In genomic region chr6:36032245-36032644, GRCh38 we compare ENCODE assay signal across 17 cellular contexts. TPM values are rescaled to one million over a fixed set of nuclear protein-coding genes. Genes with fewer than 3 reads are reported as not detected.
A peak's percentile ranks its signal among the peaks of the same experiment; 100 is the strongest.
DNase-seq lines count a peak whose midpoint lies in the region; ATAC-seq and TF ChIP-seq lines count a peak whose summit lies in the region.
"Had no signal": no experiment of that assay in that cellular context is flagged by ENCODE, and none has a peak within 500 bp of the region (broad histone marks: within the 10 kb centered on the region; RNA-seq: fewer than 3 reads in every experiment).

No MANE protein-coding gene starts in this region.

- H4K20me1 ChIP-seq in GM23338 (replicated peaks; ENCODE audit: insufficient read depth): peaks cover 10% of the 10 kb centered on the region

- no peak overlapping the region for H3K4me2 ChIP-seq in GM23338

- no peaks in the 10 kb centered on the region for H3F3A ChIP-seq in GM23338 (replicated peaks; ENCODE audit: low read depth)

- WGBS in esophagus squamous epithelium, 2 donors: 69 to 81% methylated on average over 1 of the region's 1 CpG

- H3K36me3 Mint-ChIP-seq in GM23338 (ENCODE audit: low read depth): peaks cover 4% of the 10 kb centered on the region; the same call in 1 of the 3 replicates

- DNase-seq in AML-193 (lab: John Stamatoyannopoulos, UW): peak; percentile 93
- no peak for DNase-seq in GM23338 (ENCODE audit: low spot score)
- DNase-seq in SIG-M5 treated with dmso at 0.1 percent for 504 hours (lab: John Stamatoyannopoulos, UW; ENCODE audit: unreplicated experiment): peak; percentile 79
- DNase-seq in medulla oblongata (ENCODE audit: extremely low spot score): peak; percentile 38
- no peak for DNase-seq in activated gamma-delta T cell (lab: John Stamatoyannopoulos, UW)
- no peak for DNase-seq in esophagus squamous epithelium (lab: John Stamatoyannopoulos, UW)
- DNase-seq: activated CD4-positive, alpha-beta memory T cell treated with anti-CD3 and anti-CD28 coated beads for 36 hours; effector CD8-positive, alpha-beta T cell; NCI-H1417 treated with DMSO at 0.1 percent for 48 hours; NCI-H446 treated with DMSO at 0.1 percent for 48 hours; nucleus accumbens; testis had no signal

- peaks cover 90% of the 10 kb centered on the region for H3K79me2 ChIP-seq in GM23338 (replicated peaks; ENCODE audit: insufficient read depth)

- no peaks in the 10 kb centered on the region for H3K9me2 ChIP-seq in GM23338 (ENCODE audit: insufficient read depth)

- no peak overlapping the region for H2AFZ ChIP-seq in GM23338

- no peaks in the 10 kb centered on the region for H3K9me3 ChIP-seq in esophagus squamous epithelium
- H3K9me3 ChIP-seq: testis had no signal

- no peak for TF ChIP-seq POLR2A in esophagus squamous epithelium (IDR thresholded peaks at IDR 0.05)

- H3K36me3 ChIP-seq in GM23338 (ENCODE audit: insufficient read depth) (no peaks in the 10 kb centered on the region), esophagus squamous epithelium (peaks cover 0 to 7% (median 0%) of the 10 kb centered on the region in 3 donors)

- H3K4me1 Mint-ChIP-seq in GM23338: peaks cover 24% of the 10 kb centered on the region

- peaks cover 3% of the 10 kb centered on the region for H3K27me3 Mint-ChIP-seq in GM23338 (ENCODE audit: insufficient read depth, low read depth, poor library complexity)
- H3K27me3 Mint-ChIP-seq: activated CD4-positive, alpha-beta memory T cell treated with anti-CD3 and anti-CD28 coated beads for 36 hours had no signal

- H3K4me1 ChIP-seq in GM23338 (ENCODE audit: insufficient read depth) (peaks cover 15% of the 10 kb centered on the region), esophagus squamous epithelium (peaks cover 17 to 76% (median 38%) of the 10 kb centered on the region in 3 donors)

- H3K27me3 ChIP-seq in GM23338 (ENCODE audit: insufficient read depth) (no peaks in the 10 kb centered on the region), esophagus squamous epithelium (no peaks in the 10 kb centered on the region)
- H3K27me3 ChIP-seq: testis had no signal

- H3K27ac ChIP-seq in GM23338 (ENCODE audit: low read depth): no peak overlapping the region
- peak overlapping the region in 2 of 4 donors; percentile 36 to 54 for H3K27ac ChIP-seq in esophagus squamous epithelium
- H3K27ac ChIP-seq: testis had no signal

- TF ChIP-seq CTCF in GM23338 (conservative IDR thresholded peaks at IDR 0.05; ENCODE audit: low read depth in 2 of 2) (no peak), esophagus squamous epithelium (IDR thresholded peaks at IDR 0.05) (no peak)

- peak overlapping the region; percentile 3; the same call in 1 of the 2 replicates for H3K27ac Mint-ChIP-seq in GM23338
- H3K27ac Mint-ChIP-seq: activated CD4-positive, alpha-beta memory T cell treated with anti-CD3 and anti-CD28 coated beads for 36 hours; T-helper 1 cell treated with Interleukin-12 subunit alpha and Interleukin-12 subunit beta and Interleukin-4 antibody, amounts not matched to agents 30 μg/mL and 1 μg/mL, for 36 hours had no signal

- intact Hi-C loops in esophagus squamous epithelium (cut with DNase I): no loop called here

- no peaks in the 10 kb centered on the region for H3K9me3 Mint-ChIP-seq in GM23338
- H3K9me3 Mint-ChIP-seq: activated CD4-positive, alpha-beta memory T cell treated with anti-CD3 and anti-CD28 coated beads for 36 hours; T-helper 1 cell treated with Interleukin-12 subunit alpha and Interleukin-12 subunit beta and Interleukin-4 antibody, amounts not matched to agents 30 μg/mL and 1 μg/mL, for 36 hours had no signal

- H3K4me3 ChIP-seq in GM23338 (no peak overlapping the region), esophagus squamous epithelium (no peak overlapping the region)
- H3K4me3 ChIP-seq: testis had no signal

- H3K4me3 Mint-ChIP-seq in GM23338: no peak overlapping the region; the same call in 2 of the 3 replicates
- H3K4me3 Mint-ChIP-seq: activated CD4-positive, alpha-beta memory T cell treated with anti-CD3 and anti-CD28 coated beads for 36 hours; T-helper 1 cell treated with Interleukin-12 subunit alpha and Interleukin-12 subunit beta and Interleukin-4 antibody, amounts not matched to agents 30 μg/mL and 1 μg/mL, for 36 hours had no signal

- ATAC-seq in GM23338: no peak
- no peak for ATAC-seq in GM18502 (IDR thresholded peaks at IDR 0.05; ENCODE audit: poor library complexity, unreplicated experiment)
- no peak for ATAC-seq in GM18498 (IDR thresholded peaks at IDR 0.05; ENCODE audit: unreplicated experiment)

TF ChIP-seq in GM23338, 12 proteins besides CTCF, POLR2A, EP300 and RAD21 (continues in another document):
- TF ChIP-seq EZH2phosphoT487 (IDR thresholded peaks at IDR 0.05; ENCODE audit: unreplicated experiment) (no peak), ZNF331 (CRISPR knock-in tag; IDR thresholded peaks at IDR 0.05; ENCODE audit: low read depth) (no peak), NANOG (IDR thresholded peaks at IDR 0.05; ENCODE audit: borderline replicate concordance) (no peak), ZNF462 (CRISPR knock-in tag; IDR thresholded peaks at IDR 0.05) (no peak), CREB1 (CRISPR knock-in tag; IDR thresholded peaks at IDR 0.05; ENCODE audit: low read depth) (no peak)

RNA-seq across cellular contexts. Expression of gene MAPK14, which starts 4.6 kb away (rescaled TPM):
- 33.8 and 44.5 TPM in 2 replicates for total RNA-seq in GM23338 (2014; rRNA removed; shearing (Covaris generic))
- 8.8 and 8.9 TPM in 2 replicates for polyA plus RNA-seq in GM23338 (2016; fragmentation: Nextera tagmentation; extraction: Ambion mirVana)
- 10 to 100 TPM; 44.4 to 91.7 (median 59.1) TPM for total RNA-seq in esophagus squamous epithelium

RNA-seq across cellular contexts. Expression of gene SLC26A8, which starts 7.8 kb away (rescaled TPM):
- total RNA-seq in GM23338 (2014; rRNA removed; shearing (Covaris generic)): 1.9 and 2.9 TPM in 2 replicates
- polyA plus RNA-seq in GM23338 (2016; fragmentation: Nextera tagmentation; extraction: Ambion mirVana): 0.89 and 1.1 TPM in 2 replicates
- under 1 TPM in 1 of 4 donors, not detected in 3; 0.19 TPM for total RNA-seq in esophagus squamous epithelium
- total RNA-seq: activated CD4-positive, alpha-beta memory T cell treated with anti-CD3 and anti-CD28 coated beads for 36 hours; lung microvascular endothelial cell had no signal
- polyA plus RNA-seq: AG04450 had no signal

Comparison
In these comparisons a context has a peak if more than half of its experiments do, and no peak if none do; other contexts are left out.
1. DNase-seq: peak in AML-193 (2 of 2), SIG-M5 treated with dmso at 0.1 percent for 504 hours (single experiment) and medulla oblongata (single experiment); none in GM23338 (single experiment), activated gamma-delta T cell (single experiment) and esophagus squamous epithelium (single experiment).